In genomic region chr7:37831214-37831613, GRCh38 we compare ENCODE assay signal across 20 cellular contexts. TPM values are rescaled to one million over a fixed set of nuclear protein-coding genes. Genes with fewer than 3 reads are reported as not detected.
A peak's percentile ranks its signal among the peaks of the same experiment; 100 is the strongest.
DNase-seq lines count a peak whose midpoint lies in the region; ATAC-seq, FAIRE-seq and TF ChIP-seq lines count a peak whose summit lies in the region.
"Had no signal": no experiment of that assay in that cellular context is flagged by ENCODE, and none has a peak within 500 bp of the region (broad histone marks: within the 10 kb centered on the region; RNA-seq: fewer than 3 reads in every experiment).

No MANE protein-coding gene starts in this region.

- DNase-seq in A549 (ENCODE audit: low read depth in 1 of 2, low spot score in 1 of 2) (no peak), GM12892 (ENCODE audit: insufficient read length) (no peak), H1 (ENCODE audit: low read depth in 1 of 2, low spot score in 2 of 2) (no peak), myocyte (ENCODE audit: low read depth) (peak; percentile 2), LoVo (ENCODE audit: low spot score) (no peak), cerebellar cortex (ENCODE audit: low spot score) (no peak)
- DNase-seq in activated T-cell treated with anti-CD3 and anti-CD28 coated beads, Interleukin-2, amount 50 U/mL, for 48 hours = no peak
- DNase-seq: ACHN; BE2C; C1 segment of cervical spinal cord; Caco-2; CD4-positive, CD25-positive, alpha-beta regulatory T cell; CD8-positive, alpha-beta memory T cell; GDM1; GOT3; H9 had no signal

- H3K56ac ChIP-seq in H1 (replicated peaks; ENCODE audit: insufficient read length, low read depth, low read length) = no peak overlapping the region

- no peak overlapping the region for H2BK15ac ChIP-seq in H1 (ENCODE audit: low read length)

- H2BK120ac ChIP-seq in H1 (replicated peaks; ENCODE audit: low read depth, low read length) = no peak overlapping the region

- H2BK12ac ChIP-seq in H1 (ENCODE audit: low read depth, low read length) = no peak overlapping the region

- H3K14ac ChIP-seq in H1 (ENCODE audit: insufficient read length) = no peak overlapping the region

- H4K8ac ChIP-seq in H1 (ENCODE audit: extremely low read depth, insufficient read depth, low read length) = no peak overlapping the region

- no peaks in the 10 kb centered on the region for H3K79me2 ChIP-seq in H1 (ENCODE audit: control insufficient read depth in 1 of 2, insufficient read depth in 2 of 2, low read length in 2 of 2)

- CTCF ChIA-PET in A549 (lab: Yijun Ruan, JAX) (interaction anchor here (0.6 to 1.8 kb wide), 3 partner anchors 335 to 596 kb away, joined by 3 to 7 read pairs (median 6); no protein-coding TSS in a partner anchor), H1 (lab: Charles Lee; ENCODE audit: partially characterized antibody) (interaction anchor here (0.6 to 3.0 kb wide), 8 partner anchors 10 to 596 kb away, joined by 3 to 8 read pairs (median 4); no protein-coding TSS in a partner anchor)

- H3K9ac ChIP-seq in H1 (replicated peaks in 1 of 4; ENCODE audit: extremely low read depth in 1 of 4, low read depth in 3 of 4, low read length in 3 of 4) = no peak overlapping the region

- whole genome bisulfite sequencing in A549 (ENCODE audit: missing lambda C conversion rate) = 97% methylated on average over 2 of the region's 2 CpGs
- 97% methylated on average over 2 of the region's 2 CpGs; no CpG with 5 or more reads in 1 of the 2 experiments for WGBS in H1 (ENCODE audit: extremely low coverage in 1 of 2, insufficient coverage in 1 of 2, insufficient read length in 1 of 2, insufficient replicate concordance in 2 of 2, low coverage in 1 of 2, low lambda C conversion rate in 2 of 2, missing lambda C conversion rate in 1 of 2), 2 experiments

- FAIRE-seq in A549 (lab: Jason Lieb, UNC) = no peak
- peak; percentile 42 for FAIRE-seq in GM12892 (lab: Jason Lieb, UNC)
- FAIRE-seq in H1 (lab: Jason Lieb, UNC) = peak; percentile 13
- FAIRE-seq: D721Med had no signal

- H3K9me3 ChIP-seq in A549 = 0 out of 3 replicates have a peak, but pooled peaks cover 4% of the 10 kb centered on the region
- no peaks in the 10 kb centered on the region for H3K9me3 ChIP-seq in H1 (ENCODE audit: insufficient read depth in 2 of 2, low read depth in 1 of 2, low read length in 1 of 2)
- H3K9me3 ChIP-seq: BE2C, Caco-2 had no signal

- TF ChIP-seq EP300 in A549 (IDR thresholded peaks at IDR 0.05) = no peak
- no peak for TF ChIP-seq EP300 in H1 (IDR thresholded peaks at IDR 0.05; ENCODE audit: borderline replicate concordance in 1 of 2, low read depth in 2 of 2, low read length in 2 of 2)

- no peak overlapping the region for H3K18ac ChIP-seq in H1 (ENCODE audit: extremely low read depth, low read length)

- H3K4me2 ChIP-seq in A549 = no peak overlapping the region
- no peak overlapping the region for H3K4me2 ChIP-seq in H1 (ENCODE audit: insufficient read depth in 1 of 2, low read depth in 2 of 2, low read length in 2 of 2)

- POLR2A ChIA-PET in A549 (lab: Yijun Ruan, JAX) (no interaction called here), H1 (lab: Charles Lee; ENCODE audit: partially characterized antibody) (no interaction called here)

- no peaks in the 10 kb centered on the region for H3K23me2 ChIP-seq in H1 (ENCODE audit: low read depth, low read length)

- H2AK5ac ChIP-seq in H1 (ENCODE audit: low read depth, low read length) = no peak overlapping the region

- H3K4me3 ChIP-seq in A549 (no peak overlapping the region), H1 (ENCODE audit: extremely low read depth in 1 of 4, insufficient read depth in 2 of 4, low read depth in 3 of 4, low read length in 4 of 4) (no peak overlapping the region)

- H3K4me1 ChIP-seq in A549 = peaks cover 10% of the 10 kb centered on the region; the same call in 1 of the 3 replicates
- peaks cover 0 to 3% (median 0%) of the 10 kb centered on the region in 4 experiments; a peak in 1 of 7 replicates for H3K4me1 ChIP-seq in H1 (replicated peaks in 1 of 4; ENCODE audit: control insufficient read depth in 3 of 4, insufficient read depth in 4 of 4, low read length in 3 of 4)
- H3K4me1 ChIP-seq: BE2C, Caco-2 had no signal

- TF ChIP-seq CTCF in A549 (IDR thresholded peaks at IDR 0.05) = no peak
- TF ChIP-seq CTCF in H1 (IDR thresholded peaks at IDR 0.05; ENCODE audit: control extremely low read depth in 1 of 3, insufficient read depth in 1 of 3, low read depth in 1 of 3, low read length in 3 of 3) = no peak

- no peaks in the 10 kb centered on the region for H4K20me1 ChIP-seq in H1 (replicated peaks in 1 of 2; ENCODE audit: control insufficient read depth in 1 of 2, insufficient read depth in 2 of 2, low read length in 2 of 2)

- H3K23ac ChIP-seq in H1 (ENCODE audit: insufficient read length) = no peak overlapping the region

- H2AFZ ChIP-seq in H1 (ENCODE audit: low read length) = no peak overlapping the region

- no peaks in the 10 kb centered on the region for H3K36me3 ChIP-seq in H1 (ENCODE audit: control insufficient read depth in 2 of 4, insufficient read depth in 4 of 4, low read length in 3 of 4)
- H3K36me3 ChIP-seq: BE2C had no signal

- ATAC-seq in A549 = no peak
- no peak for ATAC-seq in HG03135 (IDR thresholded peaks at IDR 0.05; ENCODE audit: unreplicated experiment)

- TF ChIP-seq RAD21 in A549 (conservative IDR thresholded peaks at IDR 0.05 in 1 of 2, IDR thresholded peaks at IDR 0.05 in 1 of 2) (no peak), H1 (IDR thresholded peaks at IDR 0.05 in 1 of 2, conservative IDR thresholded peaks at IDR 0.05 in 1 of 2; ENCODE audit: low read depth in 2 of 2, low read length in 2 of 2) (no peak)

- H3K27me3 ChIP-seq in H1 (replicated peaks in 1 of 4; ENCODE audit: control insufficient read depth in 3 of 4, extremely low read depth in 1 of 4, insufficient read depth in 3 of 4, low read length in 3 of 4) = no peaks in the 10 kb centered on the region
- H3K27me3 ChIP-seq: BE2C had no signal

- peak overlapping the region; percentile 1 to 66; a peak in 5 of 6 replicates for H3K27ac ChIP-seq in A549
- H3K27ac ChIP-seq in H1 (ENCODE audit: low read depth, low read length) = no peak overlapping the region

- H3K4ac ChIP-seq in H1 (replicated peaks; ENCODE audit: insufficient read length, low read depth, low read length) = no peak overlapping the region

- no peaks in the 10 kb centered on the region for H3K79me1 ChIP-seq in H1 (ENCODE audit: low read depth, low read length)

- H2BK5ac ChIP-seq in H1 (ENCODE audit: low read depth, low read length) = no peak overlapping the region

- H2BK20ac ChIP-seq in H1 (ENCODE audit: low read length) = no peak overlapping the region

- no peak overlapping the region for H4K91ac ChIP-seq in H1 (replicated peaks; ENCODE audit: insufficient read length, low read length)

- no peak for TF ChIP-seq POLR2A in A549 (IDR thresholded peaks at IDR 0.05; ENCODE audit: low read length)
- TF ChIP-seq POLR2A in GM12892 (IDR thresholded peaks at IDR 0.05; ENCODE audit: low read depth, low read length) = no peak
- TF ChIP-seq POLR2A in H1 (IDR thresholded peaks at IDR 0.05; ENCODE audit: control extremely low read depth in 1 of 2, low read depth in 2 of 2, low read length in 2 of 2) = no peak

- no peak overlapping the region for H4K5ac ChIP-seq in H1 (ENCODE audit: insufficient read length, low read depth, low read length)

TF ChIP-seq in A549, 52 proteins besides CTCF, POLR2A, EP300 and RAD21 (continues in another document):
- TF ChIP-seq CHD2 (IDR thresholded peaks at IDR 0.05; ENCODE audit: low read length, partially characterized antibody) (no peak), RARB (CRISPR knock-in tag; IDR thresholded peaks at IDR 0.05) (no peak), KDM5A (IDR thresholded peaks at IDR 0.05) (no peak), FOSB (CRISPR knock-in tag; IDR thresholded peaks at IDR 0.05) (no peak), RFX5 (IDR thresholded peaks at IDR 0.05) (no peak), FOSL2 (IDR thresholded peaks at IDR 0.05) (no peak), FOSL2 (CRISPR knock-in tag; IDR thresholded peaks at IDR 0.05) (no peak), CBX2 (IDR thresholded peaks at IDR 0.05; ENCODE audit: borderline replicate concordance, low read depth) (no peak), JUNB (IDR thresholded peaks at IDR 0.05) (no peak)

TF ChIP-seq in H1, 55 proteins besides CTCF, POLR2A, EP300 and RAD21:
- TF ChIP-seq SRF (IDR thresholded peaks at IDR 0.05; ENCODE audit: low read depth, low read length) = no peak
- TF ChIP-seq KDM1A (IDR thresholded peaks at IDR 0.05; ENCODE audit: borderline replicate concordance, low read length) = no peak
- TF ChIP-seq ASH2L (IDR thresholded peaks at IDR 0.05; ENCODE audit: low read length) = no peak
- TF ChIP-seq RXRA (IDR thresholded peaks at IDR 0.05; ENCODE audit: insufficient read depth, low read depth, low read length) = no peak
- no peak for TF ChIP-seq GABPA (IDR thresholded peaks at IDR 0.05; ENCODE audit: borderline replicate concordance, insufficient read depth, low read length)

RNA-seq across cellular contexts. Expression of gene NME8, which starts 17.2 kb away (rescaled TPM):
- not detected in 2 replicates for polyA plus RNA-seq in A549 (2011; rRNA removed)
- not detected in 2 replicates for polyA plus RNA-seq in A549 (2012; cell fraction: cytosol; rRNA removed)
- not detected in 2 replicates for polyA plus RNA-seq in A549 (2012; cell fraction: nucleus; rRNA removed)
- polyA plus RNA-seq in A549 (2017; fragmentation: RNase III; extraction: RNeasy Plus Mini Kit Qiagen cat#74134 plus additional on column Dnase treatment) = not detected in 3 replicates
- not detected in 2 replicates for polyA minus RNA-seq in A549 (2011; rRNA and poly(A)+ RNA removed)
- polyA plus RNA-seq in GM12892 (2012; ENCODE audit: missing spikeins) = not detected
- total RNA-seq in H1 (2021; fragmentation: NEBNext Ultra II Directional; extraction: Animal tissue kit (Norgen Biotek cat#: 25700)) = 0.22 and 0.57 TPM in 2 replicates
- 0.22 and 0.44 TPM in 2 replicates for polyA plus RNA-seq in H1 (2011; rRNA removed)
- 0.31 TPM for polyA plus RNA-seq in H1 (2011; cell fraction: cytosol; rRNA removed)
- 0.60 TPM for polyA plus RNA-seq in H1 (2011; cell fraction: nucleus; rRNA removed)
- polyA plus RNA-seq in H1 (2012, experiment 1 of 2) = 0.17 to 1.4 TPM (median 1.1 TPM) in 4 replicates
- not detected for polyA plus RNA-seq in H1 (2012, experiment 2 of 2)
- polyA plus RNA-seq in H1 (2013, experiment 1 of 2) = 0.34 TPM
- 0.44 TPM for polyA plus RNA-seq in H1 (2013, experiment 2 of 2)
- polyA minus RNA-seq in H1 (2011; rRNA and poly(A)+ RNA removed) = 0.15 and 1.0 TPM in 2 replicates
- not detected for polyA minus RNA-seq in H1 (2011; cell fraction: cytosol; rRNA and poly(A)+ RNA removed)
- polyA minus RNA-seq in H1 (2011; cell fraction: nucleus; rRNA and poly(A)+ RNA removed) = 0.70 TPM
- not detected in 2 replicates for total RNA-seq in myocyte
- polyA plus RNA-seq in myocyte (2012) = not detected
- total RNA-seq: A172; Caco-2; CD4-positive, CD25-positive, alpha-beta regulatory T cell; CD8-positive, alpha-beta memory T cell; HT-29 had no signal
- polyA plus RNA-seq: CD4-positive, CD25-positive, alpha-beta regulatory T cell; CD8-positive, alpha-beta memory T cell had no signal
